ENCODE assay signal across 11 cellular contexts in the genomic region with DNA sequence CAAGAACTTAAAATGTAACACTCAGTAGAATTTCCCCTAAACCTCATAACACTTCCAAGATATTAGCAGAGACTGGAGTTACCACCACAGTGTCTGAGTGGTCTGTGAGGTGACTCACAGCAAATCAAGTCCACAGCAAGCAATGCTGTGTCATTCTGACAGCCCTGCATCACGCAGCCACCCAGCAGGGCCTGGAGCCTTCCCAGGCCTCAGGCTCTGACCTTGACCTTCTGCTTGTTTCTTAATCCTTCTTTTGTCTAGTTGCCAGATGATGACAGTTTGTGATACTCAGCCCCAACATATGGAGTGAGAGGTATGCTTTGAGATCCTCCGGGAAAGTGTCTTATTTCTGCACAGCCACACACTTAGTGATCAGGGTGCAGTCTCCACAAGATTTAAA.
DNase-seq lines count a peak whose midpoint lies in the region; ATAC-seq and TF ChIP-seq lines count a peak whose summit lies in the region.
"Had no signal": no experiment of that assay in that cellular context is flagged by ENCODE, and none has a peak within 500 bp of the region (broad histone marks: within the 10 kb centered on the region; RNA-seq: fewer than 3 reads in every experiment).

No MANE protein-coding gene starts in this region.

- no peaks in the 10 kb centered on the region for H3K79me2 ChIP-seq in PC-3 (ENCODE audit: low read length)

- H3K9me3 ChIP-seq in PC-3 (ENCODE audit: low read length): no peaks in the 10 kb centered on the region
- H3K9me3 ChIP-seq in endodermal cell (ENCODE audit: control insufficient read depth, low read length): no peaks in the 10 kb centered on the region
- H3K9me3 ChIP-seq in psoas muscle: no peaks in the 10 kb centered on the region
- H3K9me3 ChIP-seq in Peyer's patch: no peaks in the 10 kb centered on the region
- H3K9me3 ChIP-seq: thoracic aorta had no signal

- no peak for TF ChIP-seq POLR2A in Peyer's patch (IDR thresholded peaks at IDR 0.05)

- no peak overlapping the region for H3K27ac ChIP-seq in PC-3 (ENCODE audit: low read length)
- no peak overlapping the region for H3K27ac ChIP-seq in endodermal cell (ENCODE audit: low read depth, low read length)
- peak overlapping the region; percentile 25 for H3K27ac ChIP-seq in psoas muscle
- H3K27ac ChIP-seq in Peyer's patch: no peak overlapping the region
- H3K27ac ChIP-seq: thoracic aorta had no signal

- no peaks in the 10 kb centered on the region for H3K9me3 Mint-ChIP-seq in endodermal cell
- H3K9me3 Mint-ChIP-seq: memory B cell had no signal

- H3F3A ChIP-seq in PC-3 (ENCODE audit: low read length, unreplicated experiment): no peaks in the 10 kb centered on the region

- TF ChIP-seq CTCF in PC-3 (conservative IDR thresholded peaks at IDR 0.05; ENCODE audit: low read depth, low read length) (no peak), endodermal cell (conservative IDR thresholded peaks at IDR 0.05) (no peak), psoas muscle (IDR thresholded peaks at IDR 0.05) (no peak), Peyer's patch (IDR thresholded peaks at IDR 0.05) (no peak)

- H3K27me3 ChIP-seq in PC-3 (ENCODE audit: low read length) (peaks cover 20% of the 10 kb centered on the region; the same call in 1 of the 2 replicates), endodermal cell (ENCODE audit: control insufficient read depth, insufficient read depth, low read length, poor library complexity, severe bottlenecking) (no peaks in the 10 kb centered on the region), psoas muscle (ENCODE audit: insufficient read depth in 3 of 3, low read length in 2 of 3) (no peaks in the 10 kb centered on the region), Peyer's patch (no peaks in the 10 kb centered on the region)

- H3K4me3 ChIP-seq in PC-3 (ENCODE audit: low read length) (no peak overlapping the region), endodermal cell (ENCODE audit: low read length) (no peak overlapping the region), psoas muscle (no peak overlapping the region), Peyer's patch (no peak overlapping the region)
- H3K4me3 ChIP-seq: thoracic aorta had no signal

- WGBS in endodermal cell (ENCODE audit: insufficient coverage in 1 of 2, insufficient read length in 1 of 2), 2 experiments: 88% methylated on average over 2 of the region's 2 CpGs; no CpG with 5 or more reads in 1 of the 2 experiments
- 65 to 93% (median 80%) methylated on average over 2 of the region's 2 CpGs for WGBS in psoas muscle, 3 donors

- no peak overlapping the region for H3K27ac Mint-ChIP-seq in endodermal cell
- H3K27ac Mint-ChIP-seq: memory B cell had no signal

- peaks cover 2% of the 10 kb centered on the region for H3K27me3 Mint-ChIP-seq in endodermal cell (ENCODE audit: insufficient read depth)

- H4K20me1 ChIP-seq in PC-3 (ENCODE audit: low read length): no peaks in the 10 kb centered on the region

- no peaks in the 10 kb centered on the region for H3K36me3 ChIP-seq in PC-3 (ENCODE audit: low read depth, low read length)
- H3K36me3 ChIP-seq in endodermal cell (ENCODE audit: control insufficient read depth, insufficient read depth, low read length): peaks cover 40% of the 10 kb centered on the region
- peaks cover 0 to 7% of the 10 kb centered on the region in 2 donors for H3K36me3 ChIP-seq in psoas muscle (ENCODE audit: insufficient read depth in 1 of 2, low read depth in 1 of 2)
- H3K36me3 ChIP-seq in Peyer's patch: peaks cover 0 to 3% (median 0%) of the 10 kb centered on the region in 3 donors
- H3K36me3 ChIP-seq: thoracic aorta had no signal

- H3K4me1 ChIP-seq in PC-3 (ENCODE audit: insufficient read depth, low read length) (peaks cover 12% of the 10 kb centered on the region), endodermal cell (ENCODE audit: control insufficient read depth, insufficient read depth, low read length) (no peaks in the 10 kb centered on the region), psoas muscle (no peaks in the 10 kb centered on the region), Peyer's patch (no peaks in the 10 kb centered on the region)

- no peak overlapping the region for H3K4me2 ChIP-seq in PC-3 (ENCODE audit: low read length)

- CTCF ChIA-PET in PC-3 (lab: Charles Lee): no interaction called here

- peaks cover 50% of the 10 kb centered on the region for H3K36me3 Mint-ChIP-seq in endodermal cell (ENCODE audit: low read depth)
- H3K36me3 Mint-ChIP-seq: memory B cell had no signal

- no peaks in the 10 kb centered on the region for H3K4me1 Mint-ChIP-seq in endodermal cell
- H3K4me1 Mint-ChIP-seq: memory B cell had no signal

- BruUV-seq in PC-3 (replicated peaks; lab: Mats Ljungman, UMichigan): no TSS peak

- H3K9me2 ChIP-seq in PC-3 (replicated peaks; ENCODE audit: low read length): no peaks in the 10 kb centered on the region

- ATAC-seq in PC-3 (peak; percentile 69), psoas muscle (peak; percentile 84 to 95 (median 94))

- no peak overlapping the region for H3K4me3 Mint-ChIP-seq in endodermal cell
- H3K4me3 Mint-ChIP-seq: memory B cell had no signal

- no peak overlapping the region for H2AFZ ChIP-seq in PC-3 (ENCODE audit: low read length)

- H3K9ac ChIP-seq in PC-3 (ENCODE audit: low read length) (no peak overlapping the region), endodermal cell (ENCODE audit: extremely low read depth, low read length, poor library complexity, severe bottlenecking) (no peak overlapping the region)

- peak; percentile 82 for DNase-seq in H4 (ENCODE audit: low spot score)
- peak; percentile 78 for DNase-seq in PC-3
- DNase-seq in endodermal cell: peak; percentile 67
- no peak for DNase-seq in psoas muscle
- no peak for DNase-seq in medulla oblongata (ENCODE audit: extremely low spot score)
- no peak for DNase-seq in inferior parietal cortex (ENCODE audit: extremely low spot score)
- DNase-seq in Peyer's patch: no peak
- DNase-seq: activated effector memory CD4-positive, alpha-beta T cell treated with anti-CD3 and anti-CD28 coated beads, Interleukin-2, amount 50 U/mL, for 16 hours; NCI-H2227 treated with DMSO at 0.1 percent for 48 hours had no signal

- POLR2A ChIA-PET in PC-3 (lab: Charles Lee; ENCODE audit: unreplicated experiment): no interaction called here

- intact Hi-C loops in PC-3 (cut with micrococcal nuclease) (no loop called here), psoas muscle (cut with DNase I) (loop anchor here in 1 of 2 donors (10.0 kb wide), 1 partner anchor 547 kb away; no protein-coding TSS in a partner anchor)

Comparison
In these comparisons a context has a peak if more than half of its experiments do, and no peak if none do; other contexts are left out.
1. DNase-seq: peak in H4 (single experiment), PC-3 (single experiment) and endodermal cell (single experiment); none in psoas muscle (0 of 2), medulla oblongata (single experiment), inferior parietal cortex (single experiment) and Peyer's patch (0 of 3).